1 cellular context compared by ENCODE assay signal in the genomic region with DNA sequence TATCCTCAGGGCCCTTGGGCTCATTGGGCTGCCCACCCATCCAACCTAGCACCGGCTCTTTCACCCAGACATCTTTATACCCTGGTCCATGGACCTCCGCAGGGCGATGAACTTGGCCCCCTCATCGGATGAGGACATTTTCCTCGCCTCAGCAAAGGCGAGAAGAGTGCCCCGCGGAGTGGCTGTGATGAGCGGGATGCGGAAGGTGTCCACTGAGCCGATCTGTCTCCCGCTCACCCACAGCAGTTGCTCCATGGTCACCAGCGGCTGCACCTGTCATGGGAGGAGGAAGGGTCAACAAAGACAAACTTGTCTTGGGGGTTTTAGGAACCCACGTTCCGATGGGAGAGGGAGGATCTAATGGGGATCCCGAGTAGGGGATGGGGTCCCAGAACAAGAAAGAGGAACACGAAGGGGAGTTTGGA.
TF ChIP-seq lines count a peak whose summit lies in the region.

No MANE protein-coding gene starts in this region.

TF ChIP-seq in K562, 482 proteins besides CTCF, POLR2A, EP300 and RAD21 (continues in another document):
- TF ChIP-seq, protein P1, sequence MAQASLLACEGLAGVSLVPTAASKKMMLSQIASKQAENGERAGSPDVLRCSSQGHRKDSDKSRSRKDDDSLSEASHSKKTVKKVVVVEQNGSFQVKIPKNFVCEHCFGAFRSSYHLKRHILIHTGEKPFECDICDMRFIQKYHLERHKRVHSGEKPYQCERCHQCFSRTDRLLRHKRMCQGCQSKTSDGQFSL (CRISPR knock-in tag; IDR thresholded peaks at IDR 0.05): peak; percentile 60; the same call in 1 of the 2 replicates
- TF ChIP-seq, protein P1 (tag; IDR thresholded peaks at IDR 0.05): no peak
- 0 out of 2 replicates have a peak, but pooled peaks have one; percentile 24 for TF ChIP-seq ZNF436 (CRISPR knock-in tag; IDR thresholded peaks at IDR 0.05)
- TF ChIP-seq, protein P2, sequence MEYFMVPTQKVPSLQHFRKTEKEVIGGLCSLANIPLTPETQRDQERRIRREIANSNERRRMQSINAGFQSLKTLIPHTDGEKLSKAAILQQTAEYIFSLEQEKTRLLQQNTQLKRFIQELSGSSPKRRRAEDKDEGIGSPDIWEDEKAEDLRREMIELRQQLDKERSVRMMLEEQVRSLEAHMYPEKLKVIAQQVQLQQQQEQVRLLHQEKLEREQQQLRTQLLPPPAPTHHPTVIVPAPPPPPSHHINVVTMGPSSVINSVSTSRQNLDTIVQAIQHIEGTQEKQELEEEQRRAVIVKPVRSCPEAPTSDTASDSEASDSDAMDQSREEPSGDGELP (CRISPR knock-in tag; IDR thresholded peaks at IDR 0.05; ENCODE audit: borderline replicate concordance): no peak
- no peak for TF ChIP-seq SIN3A (IDR thresholded peaks at IDR 0.05; ENCODE audit: borderline replicate concordance in 2 of 2, control insufficient read depth in 1 of 2, low read depth in 2 of 2, low read length in 2 of 2)
- TF ChIP-seq BRCA1 (IDR thresholded peaks at IDR 0.05): no peak
- TF ChIP-seq BRCA1 (CRISPR knock-in tag; IDR thresholded peaks at IDR 0.05): no peak
- 0 out of 2 replicates have a peak, but pooled peaks have one; percentile 9 for TF ChIP-seq PML (IDR thresholded peaks at IDR 0.05; ENCODE audit: low read length)
- peak; percentile 21; the same call in 1 of the 2 replicates for TF ChIP-seq E2F3 (CRISPR knock-in tag; IDR thresholded peaks at IDR 0.05)
- peak in 1 of 2 experiments; percentile 30; a peak in 1 of 4 replicates for TF ChIP-seq FOXA3 (CRISPR knock-in tag; conservative IDR thresholded peaks at IDR 0.05 in 1 of 2, IDR thresholded peaks at IDR 0.05 in 1 of 2)
- TF ChIP-seq, protein P3, sequence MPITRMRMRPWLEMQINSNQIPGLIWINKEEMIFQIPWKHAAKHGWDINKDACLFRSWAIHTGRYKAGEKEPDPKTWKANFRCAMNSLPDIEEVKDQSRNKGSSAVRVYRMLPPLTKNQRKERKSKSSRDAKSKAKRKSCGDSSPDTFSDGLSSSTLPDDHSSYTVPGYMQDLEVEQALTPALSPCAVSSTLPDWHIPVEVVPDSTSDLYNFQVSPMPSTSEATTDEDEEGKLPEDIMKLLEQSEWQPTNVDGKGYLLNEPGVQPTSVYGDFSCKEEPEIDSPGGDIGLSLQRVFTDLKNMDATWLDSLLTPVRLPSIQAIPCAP (CRISPR knock-in tag; IDR thresholded peaks at IDR 0.05; ENCODE audit: borderline replicate concordance): 0 out of 2 replicates have a peak, but pooled peaks have one; percentile 29
- TF ChIP-seq, protein P4, sequence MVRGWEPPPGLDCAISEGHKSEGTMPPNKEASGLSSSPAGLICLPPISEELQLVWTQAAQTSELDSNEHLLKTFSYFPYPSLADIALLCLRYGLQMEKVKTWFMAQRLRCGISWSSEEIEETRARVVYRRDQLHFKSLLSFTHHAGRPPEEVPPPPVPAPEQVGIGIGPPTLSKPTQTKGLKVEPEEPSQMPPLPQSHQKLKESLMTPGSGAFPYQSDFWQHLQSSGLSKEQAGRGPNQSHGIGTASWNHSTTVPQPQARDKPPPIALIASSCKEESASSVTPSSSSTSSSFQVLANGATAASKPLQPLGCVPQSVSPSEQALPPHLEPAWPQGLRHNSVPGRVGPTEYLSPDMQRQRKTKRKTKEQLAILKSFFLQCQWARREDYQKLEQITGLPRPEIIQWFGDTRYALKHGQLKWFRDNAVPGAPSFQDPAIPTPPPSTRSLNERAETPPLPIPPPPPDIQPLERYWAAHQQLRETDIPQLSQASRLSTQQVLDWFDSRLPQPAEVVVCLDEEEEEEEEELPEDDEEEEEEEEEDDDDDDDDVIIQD (CRISPR knock-in tag; IDR thresholded peaks at IDR 0.05): peak; percentile 80; the same call in 1 of the 2 replicates
- no peak for TF ChIP-seq CBFA2T3 (IDR thresholded peaks at IDR 0.05)
- TF ChIP-seq ZFP1 (CRISPR knock-in tag; IDR thresholded peaks at IDR 0.05): no peak
- TF ChIP-seq SUPT5H (IDR thresholded peaks at IDR 0.05): no peak
- TF ChIP-seq HSF4 (CRISPR knock-in tag; IDR thresholded peaks at IDR 0.05; ENCODE audit: borderline replicate concordance): no peak
- TF ChIP-seq TGIF2 (CRISPR knock-in tag; IDR thresholded peaks at IDR 0.05): no peak
- TF ChIP-seq, protein P5, sequence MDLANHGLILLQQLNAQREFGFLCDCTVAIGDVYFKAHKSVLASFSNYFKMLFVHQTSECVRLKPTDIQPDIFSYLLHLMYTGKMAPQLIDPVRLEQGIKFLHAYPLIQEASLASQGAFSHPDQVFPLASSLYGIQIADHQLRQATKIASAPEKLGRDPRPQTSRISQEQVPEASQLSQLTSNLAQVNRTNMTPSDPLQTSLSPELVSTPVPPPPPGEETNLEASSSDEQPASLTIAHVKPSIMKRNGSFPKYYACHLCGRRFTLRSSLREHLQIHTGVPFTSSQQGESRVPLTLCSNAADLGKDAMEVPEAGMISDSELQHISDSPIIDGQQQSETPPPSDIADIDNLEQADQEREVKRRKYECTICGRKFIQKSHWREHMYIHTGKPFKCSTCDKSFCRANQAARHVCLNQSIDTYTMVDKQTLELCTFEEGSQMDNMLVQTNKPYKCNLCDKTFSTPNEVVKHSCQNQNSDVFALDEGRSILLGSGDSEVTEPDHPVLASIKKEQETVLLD (IDR thresholded peaks at IDR 0.05): no peak
- 0 out of 2 replicates have a peak, but pooled peaks have one; percentile 48 for TF ChIP-seq ZNF263 (CRISPR knock-in tag; IDR thresholded peaks at IDR 0.05; ENCODE audit: borderline replicate concordance)
- TF ChIP-seq RCOR1 (IDR thresholded peaks at IDR 0.05; ENCODE audit: borderline replicate concordance in 1 of 2, low read depth in 2 of 2, low read length in 2 of 2): no peak
- TF ChIP-seq HDAC2 (IDR thresholded peaks at IDR 0.05): no peak
- 0 out of 2 replicates have a peak, but pooled peaks have one; percentile 27 for TF ChIP-seq MTF1 (CRISPR knock-in tag; IDR thresholded peaks at IDR 0.05; ENCODE audit: borderline replicate concordance)
- TF ChIP-seq HMG20A (CRISPR knock-in tag; conservative IDR thresholded peaks at IDR 0.05): peak; percentile 62; the same call in 1 of the 2 replicates
- TF ChIP-seq MEIS2 (IDR thresholded peaks at IDR 0.05; ENCODE audit: partially characterized antibody): no peak
- TF ChIP-seq NR4A1 (CRISPR knock-in tag; IDR thresholded peaks at IDR 0.05): no peak; the same call in 1 of the 2 replicates
- TF ChIP-seq NR4A1 (tag; IDR thresholded peaks at IDR 0.05): 0 out of 2 replicates have a peak, but pooled peaks have one; percentile 11
- 0 out of 2 replicates have a peak, but pooled peaks have one; percentile 46 for TF ChIP-seq ZSCAN32 (CRISPR knock-in tag; IDR thresholded peaks at IDR 0.05)
- no peak for TF ChIP-seq ZNF75A (CRISPR knock-in tag; IDR thresholded peaks at IDR 0.05)
- no peak for TF ChIP-seq SMAD3 (CRISPR knock-in tag; conservative IDR thresholded peaks at IDR 0.05)
- TF ChIP-seq SIN3B (IDR thresholded peaks at IDR 0.05; ENCODE audit: low read depth): no peak
- TF ChIP-seq, protein P6, sequence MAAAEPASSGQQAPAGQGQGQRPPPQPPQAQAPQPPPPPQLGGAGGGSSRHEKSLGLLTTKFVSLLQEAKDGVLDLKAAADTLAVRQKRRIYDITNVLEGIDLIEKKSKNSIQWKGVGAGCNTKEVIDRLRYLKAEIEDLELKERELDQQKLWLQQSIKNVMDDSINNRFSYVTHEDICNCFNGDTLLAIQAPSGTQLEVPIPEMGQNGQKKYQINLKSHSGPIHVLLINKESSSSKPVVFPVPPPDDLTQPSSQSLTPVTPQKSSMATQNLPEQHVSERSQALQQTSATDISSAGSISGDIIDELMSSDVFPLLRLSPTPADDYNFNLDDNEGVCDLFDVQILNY (CRISPR knock-in tag; IDR thresholded peaks at IDR 0.05): peak; percentile 64; the same call in 1 of the 2 replicates
- TF ChIP-seq ZNF23 (CRISPR knock-in tag; IDR thresholded peaks at IDR 0.05): no peak
- no peak for TF ChIP-seq SRSF7 (optimal IDR thresholded peaks at IDR 0.05; ENCODE audit: low read depth, low read length)
- TF ChIP-seq SMAD2 (IDR thresholded peaks at IDR 0.05; ENCODE audit: low read depth, low read length): no peak
- TF ChIP-seq U2AF1 (optimal IDR thresholded peaks at IDR 0.05; ENCODE audit: low read depth, low read length): no peak
- TF ChIP-seq ZNF3 (CRISPR knock-in tag; IDR thresholded peaks at IDR 0.05): no peak
- TF ChIP-seq, protein P7, sequence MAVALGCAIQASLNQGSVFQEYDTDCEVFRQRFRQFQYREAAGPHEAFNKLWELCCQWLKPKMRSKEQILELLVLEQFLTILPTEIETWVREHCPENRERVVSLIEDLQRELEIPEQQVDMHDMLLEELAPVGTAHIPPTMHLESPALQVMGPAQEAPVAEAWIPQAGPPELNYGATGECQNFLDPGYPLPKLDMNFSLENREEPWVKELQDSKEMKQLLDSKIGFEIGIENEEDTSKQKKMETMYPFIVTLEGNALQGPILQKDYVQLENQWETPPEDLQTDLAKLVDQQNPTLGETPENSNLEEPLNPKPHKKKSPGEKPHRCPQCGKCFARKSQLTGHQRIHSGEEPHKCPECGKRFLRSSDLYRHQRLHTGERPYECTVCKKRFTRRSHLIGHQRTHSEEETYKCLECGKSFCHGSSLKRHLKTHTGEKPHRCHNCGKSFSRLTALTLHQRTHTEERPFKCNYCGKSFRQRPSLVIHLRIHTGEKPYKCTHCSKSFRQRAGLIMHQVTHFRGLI (CRISPR knock-in tag; IDR thresholded peaks at IDR 0.05): no peak
- TF ChIP-seq ZBTB17 (CRISPR knock-in tag; IDR thresholded peaks at IDR 0.05): no peak
- TF ChIP-seq TCF7L2 (IDR thresholded peaks at IDR 0.05; ENCODE audit: low read depth, low read length): no peak
- peak; percentile 72; the same call in 1 of the 2 replicates for TF ChIP-seq ZNF57 (CRISPR knock-in tag; IDR thresholded peaks at IDR 0.05)
- no peak for TF ChIP-seq ZNF121 (CRISPR knock-in tag; conservative IDR thresholded peaks at IDR 0.05)
- TF ChIP-seq, protein P8, sequence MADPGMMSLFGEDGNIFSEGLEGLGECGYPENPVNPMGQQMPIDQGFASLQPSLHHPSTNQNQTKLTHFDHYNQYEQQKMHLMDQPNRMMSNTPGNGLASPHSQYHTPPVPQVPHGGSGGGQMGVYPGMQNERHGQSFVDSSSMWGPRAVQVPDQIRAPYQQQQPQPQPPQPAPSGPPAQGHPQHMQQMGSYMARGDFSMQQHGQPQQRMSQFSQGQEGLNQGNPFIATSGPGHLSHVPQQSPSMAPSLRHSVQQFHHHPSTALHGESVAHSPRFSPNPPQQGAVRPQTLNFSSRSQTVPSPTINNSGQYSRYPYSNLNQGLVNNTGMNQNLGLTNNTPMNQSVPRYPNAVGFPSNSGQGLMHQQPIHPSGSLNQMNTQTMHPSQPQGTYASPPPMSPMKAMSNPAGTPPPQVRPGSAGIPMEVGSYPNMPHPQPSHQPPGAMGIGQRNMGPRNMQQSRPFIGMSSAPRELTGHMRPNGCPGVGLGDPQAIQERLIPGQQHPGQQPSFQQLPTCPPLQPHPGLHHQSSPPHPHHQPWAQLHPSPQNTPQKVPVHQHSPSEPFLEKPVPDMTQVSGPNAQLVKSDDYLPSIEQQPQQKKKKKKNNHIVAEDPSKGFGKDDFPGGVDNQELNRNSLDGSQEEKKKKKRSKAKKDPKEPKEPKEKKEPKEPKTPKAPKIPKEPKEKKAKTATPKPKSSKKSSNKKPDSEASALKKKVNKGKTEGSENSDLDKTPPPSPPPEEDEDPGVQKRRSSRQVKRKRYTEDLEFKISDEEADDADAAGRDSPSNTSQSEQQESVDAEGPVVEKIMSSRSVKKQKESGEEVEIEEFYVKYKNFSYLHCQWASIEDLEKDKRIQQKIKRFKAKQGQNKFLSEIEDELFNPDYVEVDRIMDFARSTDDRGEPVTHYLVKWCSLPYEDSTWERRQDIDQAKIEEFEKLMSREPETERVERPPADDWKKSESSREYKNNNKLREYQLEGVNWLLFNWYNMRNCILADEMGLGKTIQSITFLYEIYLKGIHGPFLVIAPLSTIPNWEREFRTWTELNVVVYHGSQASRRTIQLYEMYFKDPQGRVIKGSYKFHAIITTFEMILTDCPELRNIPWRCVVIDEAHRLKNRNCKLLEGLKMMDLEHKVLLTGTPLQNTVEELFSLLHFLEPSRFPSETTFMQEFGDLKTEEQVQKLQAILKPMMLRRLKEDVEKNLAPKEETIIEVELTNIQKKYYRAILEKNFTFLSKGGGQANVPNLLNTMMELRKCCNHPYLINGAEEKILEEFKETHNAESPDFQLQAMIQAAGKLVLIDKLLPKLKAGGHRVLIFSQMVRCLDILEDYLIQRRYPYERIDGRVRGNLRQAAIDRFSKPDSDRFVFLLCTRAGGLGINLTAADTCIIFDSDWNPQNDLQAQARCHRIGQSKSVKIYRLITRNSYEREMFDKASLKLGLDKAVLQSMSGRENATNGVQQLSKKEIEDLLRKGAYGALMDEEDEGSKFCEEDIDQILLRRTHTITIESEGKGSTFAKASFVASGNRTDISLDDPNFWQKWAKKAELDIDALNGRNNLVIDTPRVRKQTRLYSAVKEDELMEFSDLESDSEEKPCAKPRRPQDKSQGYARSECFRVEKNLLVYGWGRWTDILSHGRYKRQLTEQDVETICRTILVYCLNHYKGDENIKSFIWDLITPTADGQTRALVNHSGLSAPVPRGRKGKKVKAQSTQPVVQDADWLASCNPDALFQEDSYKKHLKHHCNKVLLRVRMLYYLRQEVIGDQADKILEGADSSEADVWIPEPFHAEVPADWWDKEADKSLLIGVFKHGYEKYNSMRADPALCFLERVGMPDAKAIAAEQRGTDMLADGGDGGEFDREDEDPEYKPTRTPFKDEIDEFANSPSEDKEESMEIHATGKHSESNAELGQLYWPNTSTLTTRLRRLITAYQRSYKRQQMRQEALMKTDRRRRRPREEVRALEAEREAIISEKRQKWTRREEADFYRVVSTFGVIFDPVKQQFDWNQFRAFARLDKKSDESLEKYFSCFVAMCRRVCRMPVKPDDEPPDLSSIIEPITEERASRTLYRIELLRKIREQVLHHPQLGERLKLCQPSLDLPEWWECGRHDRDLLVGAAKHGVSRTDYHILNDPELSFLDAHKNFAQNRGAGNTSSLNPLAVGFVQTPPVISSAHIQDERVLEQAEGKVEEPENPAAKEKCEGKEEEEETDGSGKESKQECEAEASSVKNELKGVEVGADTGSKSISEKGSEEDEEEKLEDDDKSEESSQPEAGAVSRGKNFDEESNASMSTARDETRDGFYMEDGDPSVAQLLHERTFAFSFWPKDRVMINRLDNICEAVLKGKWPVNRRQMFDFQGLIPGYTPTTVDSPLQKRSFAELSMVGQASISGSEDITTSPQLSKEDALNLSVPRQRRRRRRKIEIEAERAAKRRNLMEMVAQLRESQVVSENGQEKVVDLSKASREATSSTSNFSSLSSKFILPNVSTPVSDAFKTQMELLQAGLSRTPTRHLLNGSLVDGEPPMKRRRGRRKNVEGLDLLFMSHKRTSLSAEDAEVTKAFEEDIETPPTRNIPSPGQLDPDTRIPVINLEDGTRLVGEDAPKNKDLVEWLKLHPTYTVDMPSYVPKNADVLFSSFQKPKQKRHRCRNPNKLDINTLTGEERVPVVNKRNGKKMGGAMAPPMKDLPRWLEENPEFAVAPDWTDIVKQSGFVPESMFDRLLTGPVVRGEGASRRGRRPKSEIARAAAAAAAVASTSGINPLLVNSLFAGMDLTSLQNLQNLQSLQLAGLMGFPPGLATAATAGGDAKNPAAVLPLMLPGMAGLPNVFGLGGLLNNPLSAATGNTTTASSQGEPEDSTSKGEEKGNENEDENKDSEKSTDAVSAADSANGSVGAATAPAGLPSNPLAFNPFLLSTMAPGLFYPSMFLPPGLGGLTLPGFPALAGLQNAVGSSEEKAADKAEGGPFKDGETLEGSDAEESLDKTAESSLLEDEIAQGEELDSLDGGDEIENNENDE (IDR thresholded peaks at IDR 0.05; ENCODE audit: low read depth, low read length): no peak
